8 cellular contexts compared by ENCODE assay signal in the genomic region with DNA sequence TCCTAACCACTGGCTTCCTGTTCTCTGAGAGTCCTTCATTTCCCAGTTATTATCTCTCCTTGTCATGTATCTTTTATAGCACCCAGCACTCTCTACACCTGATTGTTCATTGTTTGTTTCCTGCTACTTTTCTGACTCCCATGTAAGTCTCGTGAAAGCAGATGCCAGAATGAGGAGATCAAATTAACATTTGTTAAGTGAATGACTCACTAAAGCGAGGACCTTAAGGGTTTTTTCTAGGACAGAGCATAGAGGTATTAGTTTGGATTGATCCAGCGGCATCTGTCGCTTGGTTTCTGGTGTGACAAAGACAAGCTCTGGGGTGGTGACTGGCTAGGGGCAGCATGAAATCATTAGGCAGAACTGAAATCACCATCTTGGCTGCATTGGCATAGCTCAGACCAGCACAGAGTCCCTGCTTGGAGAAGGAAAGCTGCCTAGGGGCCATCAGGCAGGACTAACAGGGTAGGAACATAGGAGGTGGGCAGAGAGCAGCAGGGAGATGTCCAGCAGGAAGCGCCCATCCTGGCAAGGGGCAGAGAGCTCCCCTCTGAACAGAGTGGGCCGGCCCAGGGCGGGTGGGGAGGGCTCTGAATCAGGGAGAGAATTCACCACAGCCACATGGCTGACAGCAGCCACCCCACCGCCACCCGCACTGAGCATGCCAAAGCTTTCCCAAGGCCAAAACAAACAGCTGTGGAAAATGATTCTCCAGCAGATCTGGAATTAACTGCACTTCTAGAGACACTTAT.
DNase-seq lines count a peak whose midpoint lies in the region; ATAC-seq and TF ChIP-seq lines count a peak whose summit lies in the region.

No MANE protein-coding gene starts in this region.

- no peak for TF ChIP-seq EP300 in suprapubic skin (IDR thresholded peaks at IDR 0.05)

- H3K27ac ChIP-seq in heart right ventricle (no peak overlapping the region), foreskin keratinocyte (no peak overlapping the region), suprapubic skin (peak overlapping the region; percentile 34)

- no peaks in the 10 kb centered on the region for H3K36me3 ChIP-seq in heart right ventricle
- H3K36me3 ChIP-seq in suprapubic skin = no peaks in the 10 kb centered on the region

- ATAC-seq in heart right ventricle = peak in 5 of 8 donors; percentile 25 to 61 (median 39)
- ATAC-seq in Right ventricle myocardium inferior = no peak
- ATAC-seq in foreskin keratinocyte = peak; percentile 9
- ATAC-seq in HG03460 (IDR thresholded peaks at IDR 0.05; ENCODE audit: unreplicated experiment) = no peak

- TF ChIP-seq POLR2A in suprapubic skin (IDR thresholded peaks at IDR 0.05) = no peak

- DNase-seq in heart right ventricle (peak; percentile 8 to 19), Right ventricle myocardium inferior (ENCODE audit: missing footprints) (no peak), SHP77 (lab: John Stamatoyannopoulos, UW) (peak; percentile 70 to 83), foreskin keratinocyte (no peak), suprapubic skin (ENCODE audit: low spot score in 2 of 2) (peak; percentile 79), AML-193 (lab: John Stamatoyannopoulos, UW) (no peak), LoVo (ENCODE audit: low spot score) (no peak)

- WGBS in heart right ventricle, 2 donors = 72 to 73% methylated on average over 9 of the region's 9 CpGs
- 43% methylated on average over 9 of the region's 9 CpGs for WGBS in suprapubic skin

- no peaks in the 10 kb centered on the region for H3K27me3 ChIP-seq in heart right ventricle
- H3K27me3 ChIP-seq in foreskin keratinocyte = no peaks in the 10 kb centered on the region
- no peaks in the 10 kb centered on the region for H3K27me3 ChIP-seq in suprapubic skin

- H3K9me3 ChIP-seq in heart right ventricle = no peaks in the 10 kb centered on the region
- H3K9me3 ChIP-seq in suprapubic skin = no peaks in the 10 kb centered on the region

- intact Hi-C loops in heart right ventricle (cut with DNase I) = no loop called here
- intact Hi-C loops in Right ventricle myocardium inferior (cut with DNase I) = no loop called here

- peak overlapping the region in 1 of 10 donors; percentile 12 for H3K4me3 ChIP-seq in heart right ventricle
- peak overlapping the region; percentile 26 for H3K4me3 ChIP-seq in suprapubic skin

- no peak for TF ChIP-seq CTCF in heart right ventricle (IDR thresholded peaks at IDR 0.05)
- TF ChIP-seq CTCF in foreskin keratinocyte (conservative IDR thresholded peaks at IDR 0.05) = no peak
- no peak for TF ChIP-seq CTCF in suprapubic skin (IDR thresholded peaks at IDR 0.05)

- peaks cover 0 to 41% (median 15%) of the 10 kb centered on the region in 9 donors for H3K4me1 ChIP-seq in heart right ventricle
- H3K4me1 ChIP-seq in foreskin keratinocyte = no peaks in the 10 kb centered on the region
- H3K4me1 ChIP-seq in suprapubic skin = peaks cover 8% of the 10 kb centered on the region

Comparison
In these comparisons a context has a peak if more than half of its experiments do, and no peak if none do; other contexts are left out.
1. ATAC-seq: peak in heart right ventricle (5 of 8) and foreskin keratinocyte (single experiment); none in Right ventricle myocardium inferior (single experiment) and HG03460 (single experiment).
2. DNase-seq: peak in heart right ventricle (2 of 2), SHP77 (2 of 2) and suprapubic skin (2 of 2); none in Right ventricle myocardium inferior (single experiment), foreskin keratinocyte (0 of 2), AML-193 (0 of 2) and LoVo (single experiment).